ENCODE assay signal across 2 cellular contexts in genomic region chr15:65344214-65344908, GRCh38.
TF ChIP-seq lines count a peak whose summit lies in the region.

No MANE protein-coding gene starts in this region.

TF ChIP-seq in SK-N-SH, 30 proteins besides CTCF, POLR2A, EP300 and RAD21 (continued from another document):
- TF ChIP-seq NRF1 (IDR thresholded peaks at IDR 0.05; ENCODE audit: low read depth, low read length) = no peak
- TF ChIP-seq TEAD4 (IDR thresholded peaks at IDR 0.05; ENCODE audit: borderline replicate concordance, insufficient read depth) = no peak
- TF ChIP-seq, protein P1, sequence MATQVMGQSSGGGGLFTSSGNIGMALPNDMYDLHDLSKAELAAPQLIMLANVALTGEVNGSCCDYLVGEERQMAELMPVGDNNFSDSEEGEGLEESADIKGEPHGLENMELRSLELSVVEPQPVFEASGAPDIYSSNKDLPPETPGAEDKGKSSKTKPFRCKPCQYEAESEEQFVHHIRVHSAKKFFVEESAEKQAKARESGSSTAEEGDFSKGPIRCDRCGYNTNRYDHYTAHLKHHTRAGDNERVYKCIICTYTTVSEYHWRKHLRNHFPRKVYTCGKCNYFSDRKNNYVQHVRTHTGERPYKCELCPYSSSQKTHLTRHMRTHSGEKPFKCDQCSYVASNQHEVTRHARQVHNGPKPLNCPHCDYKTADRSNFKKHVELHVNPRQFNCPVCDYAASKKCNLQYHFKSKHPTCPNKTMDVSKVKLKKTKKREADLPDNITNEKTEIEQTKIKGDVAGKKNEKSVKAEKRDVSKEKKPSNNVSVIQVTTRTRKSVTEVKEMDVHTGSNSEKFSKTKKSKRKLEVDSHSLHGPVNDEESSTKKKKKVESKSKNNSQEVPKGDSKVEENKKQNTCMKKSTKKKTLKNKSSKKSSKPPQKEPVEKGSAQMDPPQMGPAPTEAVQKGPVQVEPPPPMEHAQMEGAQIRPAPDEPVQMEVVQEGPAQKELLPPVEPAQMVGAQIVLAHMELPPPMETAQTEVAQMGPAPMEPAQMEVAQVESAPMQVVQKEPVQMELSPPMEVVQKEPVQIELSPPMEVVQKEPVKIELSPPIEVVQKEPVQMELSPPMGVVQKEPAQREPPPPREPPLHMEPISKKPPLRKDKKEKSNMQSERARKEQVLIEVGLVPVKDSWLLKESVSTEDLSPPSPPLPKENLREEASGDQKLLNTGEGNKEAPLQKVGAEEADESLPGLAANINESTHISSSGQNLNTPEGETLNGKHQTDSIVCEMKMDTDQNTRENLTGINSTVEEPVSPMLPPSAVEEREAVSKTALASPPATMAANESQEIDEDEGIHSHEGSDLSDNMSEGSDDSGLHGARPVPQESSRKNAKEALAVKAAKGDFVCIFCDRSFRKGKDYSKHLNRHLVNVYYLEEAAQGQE (IDR thresholded peaks at IDR 0.05; ENCODE audit: low read depth, low read length) = no peak
- TF ChIP-seq ZBTB33 (IDR thresholded peaks at IDR 0.05; ENCODE audit: borderline replicate concordance, low read depth) = no peak

TF ChIP-seq in SK-N-SH treated with all-trans-retinoic acid at 6 μM for 48 hours, 23 proteins besides CTCF, POLR2A, EP300 and RAD21 (continued from another document):
- TF ChIP-seq ZC3H10 (CRISPR knock-in tag; IDR thresholded peaks at IDR 0.05) = no peak
- no peak for TF ChIP-seq ISL1 (CRISPR knock-in tag; IDR thresholded peaks at IDR 0.05)
- no peak for TF ChIP-seq TOX (CRISPR knock-in tag; IDR thresholded peaks at IDR 0.05; ENCODE audit: borderline replicate concordance)
- no peak for TF ChIP-seq OSR1 (CRISPR knock-in tag; IDR thresholded peaks at IDR 0.05)
- TF ChIP-seq, protein P2, sequence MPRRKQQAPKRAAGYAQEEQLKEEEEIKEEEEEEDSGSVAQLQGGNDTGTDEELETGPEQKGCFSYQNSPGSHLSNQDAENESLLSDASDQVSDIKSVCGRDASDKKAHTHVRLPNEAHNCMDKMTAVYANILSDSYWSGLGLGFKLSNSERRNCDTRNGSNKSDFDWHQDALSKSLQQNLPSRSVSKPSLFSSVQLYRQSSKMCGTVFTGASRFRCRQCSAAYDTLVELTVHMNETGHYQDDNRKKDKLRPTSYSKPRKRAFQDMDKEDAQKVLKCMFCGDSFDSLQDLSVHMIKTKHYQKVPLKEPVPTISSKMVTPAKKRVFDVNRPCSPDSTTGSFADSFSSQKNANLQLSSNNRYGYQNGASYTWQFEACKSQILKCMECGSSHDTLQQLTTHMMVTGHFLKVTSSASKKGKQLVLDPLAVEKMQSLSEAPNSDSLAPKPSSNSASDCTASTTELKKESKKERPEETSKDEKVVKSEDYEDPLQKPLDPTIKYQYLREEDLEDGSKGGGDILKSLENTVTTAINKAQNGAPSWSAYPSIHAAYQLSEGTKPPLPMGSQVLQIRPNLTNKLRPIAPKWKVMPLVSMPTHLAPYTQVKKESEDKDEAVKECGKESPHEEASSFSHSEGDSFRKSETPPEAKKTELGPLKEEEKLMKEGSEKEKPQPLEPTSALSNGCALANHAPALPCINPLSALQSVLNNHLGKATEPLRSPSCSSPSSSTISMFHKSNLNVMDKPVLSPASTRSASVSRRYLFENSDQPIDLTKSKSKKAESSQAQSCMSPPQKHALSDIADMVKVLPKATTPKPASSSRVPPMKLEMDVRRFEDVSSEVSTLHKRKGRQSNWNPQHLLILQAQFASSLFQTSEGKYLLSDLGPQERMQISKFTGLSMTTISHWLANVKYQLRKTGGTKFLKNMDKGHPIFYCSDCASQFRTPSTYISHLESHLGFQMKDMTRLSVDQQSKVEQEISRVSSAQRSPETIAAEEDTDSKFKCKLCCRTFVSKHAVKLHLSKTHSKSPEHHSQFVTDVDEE (CRISPR knock-in tag; IDR thresholded peaks at IDR 0.05) = no peak
- TF ChIP-seq TCF4 (CRISPR knock-in tag; IDR thresholded peaks at IDR 0.05; ENCODE audit: borderline replicate concordance) = no peak
- no peak for TF ChIP-seq POU6F1 (CRISPR knock-in tag; IDR thresholded peaks at IDR 0.05; ENCODE audit: borderline replicate concordance, low read depth)
- no peak for TF ChIP-seq ZNF8 (CRISPR knock-in tag; IDR thresholded peaks at IDR 0.05)
